36 cellular contexts compared by ENCODE assay signal in the genomic region with DNA sequence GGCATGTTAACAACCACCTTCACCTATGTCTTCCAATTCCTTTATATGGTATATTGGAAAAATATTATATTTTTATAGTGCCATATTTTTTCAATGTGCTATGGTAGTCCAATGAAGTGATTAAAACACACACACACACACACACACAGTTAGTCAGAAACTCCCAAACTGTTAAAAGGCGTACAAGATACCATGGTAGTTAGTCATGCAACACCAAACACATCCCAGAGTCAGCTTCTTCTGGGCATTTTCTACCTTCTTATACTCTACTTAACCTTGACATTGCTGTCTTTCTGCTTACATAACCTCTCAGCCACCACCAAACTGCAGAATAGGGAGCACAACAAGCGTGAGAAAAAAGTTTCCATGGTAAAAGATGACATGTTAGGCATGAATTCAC.
A peak's percentile ranks its signal among the peaks of the same experiment; 100 is the strongest.
DNase-seq lines count a peak whose midpoint lies in the region; ATAC-seq, FAIRE-seq and TF ChIP-seq lines count a peak whose summit lies in the region.
"Had no signal": no experiment of that assay in that cellular context is flagged by ENCODE, and none has a peak within 500 bp of the region (broad histone marks: within the 10 kb centered on the region; RNA-seq: fewer than 3 reads in every experiment).

No MANE protein-coding gene starts in this region.

- H4K20me1 ChIP-seq in mammary epithelial cell (ENCODE audit: insufficient read depth, low read length) (no peaks in the 10 kb centered on the region), smooth muscle cell (ENCODE audit: low read depth) (no peaks in the 10 kb centered on the region)

- in situ Hi-C loops in mammary epithelial cell (cut with MboI; ENCODE audit: low sequenced_read_pairs in 2 of 2), result no loop called here

- H3K9me3 ChIP-seq in mammary epithelial cell (replicated peaks; ENCODE audit: insufficient read depth, low read length) (no peaks in the 10 kb centered on the region), smooth muscle cell (replicated peaks; ENCODE audit: low read depth) (peaks cover 4% of the 10 kb centered on the region)
- H3K9me3 ChIP-seq: esophagus muscularis mucosa, right atrium auricular region, SJCRH30, thoracic aorta had no signal

- H3K9ac ChIP-seq in mammary epithelial cell (ENCODE audit: insufficient read depth, low read length) (no peak overlapping the region), smooth muscle cell (ENCODE audit: low read depth) (no peak overlapping the region)
- H3K9ac ChIP-seq: parathyroid adenoma had no signal

- FAIRE-seq in GM12892 (lab: Jason Lieb, UNC), result no peak
- FAIRE-seq: GM12878 had no signal

- H3K36me3 Mint-ChIP-seq in MCF 10A (ENCODE audit: insufficient read depth, unreplicated experiment), result no peaks in the 10 kb centered on the region
- H3K36me3 Mint-ChIP-seq: CD4-positive, CD25-positive, alpha-beta regulatory T cell; IgD-negative memory B cell; memory B cell had no signal

- no peaks in the 10 kb centered on the region for H3K4me1 Mint-ChIP-seq in MCF 10A (ENCODE audit: insufficient read depth, unreplicated experiment)
- H3K4me1 Mint-ChIP-seq: neural crest cell; stimulated activated naive CD8-positive, alpha-beta T cell treated with anti-CD3 and anti-CD28 coated beads, Interleukin-15, amount 100 ng/mL, for 72 hours had no signal

- H3K27me3 ChIP-seq in mammary epithelial cell (ENCODE audit: insufficient read depth, low read length) (peaks cover 5% of the 10 kb centered on the region), smooth muscle cell (ENCODE audit: low read depth) (no peaks in the 10 kb centered on the region)
- H3K27me3 ChIP-seq: esophagus muscularis mucosa, gastroesophageal sphincter, hepatocyte, right atrium auricular region, SJCRH30 had no signal

- no peak overlapping the region for H3K4me2 ChIP-seq in mammary epithelial cell (ENCODE audit: insufficient read depth, low read depth, low read length)
- H3K4me2 ChIP-seq in smooth muscle cell, result peak overlapping the region; percentile 62
- H3K4me2 ChIP-seq: hepatocyte had no signal

- BruUV-seq in mammary epithelial cell (replicated peaks; lab: Mats Ljungman, UMichigan) (no TSS peak), MCF 10A (replicated peaks; lab: Mats Ljungman, UMichigan) (no TSS peak)

- H2AFZ ChIP-seq in mammary epithelial cell (ENCODE audit: low read depth, low read length) (no peak overlapping the region), smooth muscle cell (ENCODE audit: low read depth) (peak overlapping the region; percentile 8)
- H2AFZ ChIP-seq: hepatocyte had no signal

- WGBS in mammary epithelial cell (ENCODE audit: low coverage, missing lambda C conversion rate), result 76% methylated on average over 2 of the region's 2 CpGs
- WGBS in smooth muscle cell (ENCODE audit: low lambda C conversion rate), result 41% methylated on average over 2 of the region's 2 CpGs

- H3K9me3 Mint-ChIP-seq in MCF 10A (ENCODE audit: unreplicated experiment), result no peaks in the 10 kb centered on the region
- H3K9me3 Mint-ChIP-seq: activated CD4-positive, alpha-beta T cell treated with anti-CD3 and anti-CD28 coated beads, Interleukin-2, amount 10 ng/mL, durations not matched to agents 24 days and 14 days; activated T-cell treated with anti-CD3 and anti-CD28 coated beads, Interleukin-2, amount 50 U/mL, for 24 hours; IgD-negative memory B cell; memory B cell; neural crest cell; stimulated activated naive CD8-positive, alpha-beta T cell treated with anti-CD3 and anti-CD28 coated beads, Interleukin-15, amount 100 ng/mL, for 72 hours had no signal

- no peak overlapping the region for H3K27ac Mint-ChIP-seq in MCF 10A (ENCODE audit: low read depth, unreplicated experiment)
- H3K27ac Mint-ChIP-seq: activated CD4-positive, alpha-beta T cell treated with anti-CD3 and anti-CD28 coated beads, Interleukin-2, amount 10 ng/mL, durations not matched to agents 24 days and 14 days; activated T-cell treated with anti-CD3 and anti-CD28 coated beads, Interleukin-2, amount 50 U/mL, for 24 hours; CD4-positive, CD25-positive, alpha-beta regulatory T cell; IgD-negative memory B cell; memory B cell; stimulated activated naive CD8-positive, alpha-beta T cell treated with anti-CD3 and anti-CD28 coated beads, Interleukin-15, amount 100 ng/mL, for 72 hours had no signal

- ATAC-seq in HG02759 (IDR thresholded peaks at IDR 0.05; ENCODE audit: unreplicated experiment), result no peak
- ATAC-seq: gastroesophageal sphincter; GM12878; left colon; stimulated activated naive CD8-positive, alpha-beta T cell treated with anti-CD3 and anti-CD28 coated beads, Interleukin-15, amount 100 ng/mL, for 72 hours had no signal

- no peak for TF ChIP-seq POLR2A in GM12892 (IDR thresholded peaks at IDR 0.05; ENCODE audit: low read depth, low read length)

- no peak overlapping the region for H3K4me3 ChIP-seq in mammary epithelial cell (replicated peaks in 1 of 3; ENCODE audit: insufficient read depth in 1 of 3, low read depth in 2 of 3, low read length in 3 of 3)
- no peak overlapping the region for H3K4me3 ChIP-seq in fibroblast of the aortic adventitia (ENCODE audit: low read depth, low read length)
- H3K4me3 ChIP-seq in smooth muscle cell, result no peak overlapping the region
- H3K4me3 ChIP-seq: esophagus muscularis mucosa, gastroesophageal sphincter, GM12878, hepatocyte, right atrium auricular region, SJCRH30, thoracic aorta had no signal

- DNase-seq in mammary epithelial cell (peak; percentile 17), MCF 10A (ENCODE audit: unreplicated experiment) (no peak), amniotic epithelial cell (ENCODE audit: low read depth) (peak; percentile 61), fibroblast of the aortic adventitia (ENCODE audit: low read depth) (peak; percentile 23), smooth muscle cell (lab: John Stamatoyannopoulos, UW; ENCODE audit: unreplicated experiment) (no peak), CD1c-positive myeloid dendritic cell (ENCODE audit: extremely low spot score) (no peak), GM12892 (ENCODE audit: insufficient read length) (no peak)
- DNase-seq: activated CD4-positive, alpha-beta T cell treated with anti-CD3 and anti-CD28 coated beads, Interleukin-2, amount 10 ng/mL, durations not matched to agents 24 days and 14 days; activated gamma-delta T cell treated with Interleukin-2 at 50 U/mL for 16 hours; activated T-cell treated with anti-CD3 and anti-CD28 coated beads, Interleukin-2, amount 50 U/mL, for 24 hours; Calu3; CD4-positive, CD25-positive, alpha-beta regulatory T cell; cerebellar nuclear complex; DMS79 treated with DMSO at 0.1 percent for 48 hours; left colon; NCI-H1048; NCI-H446 treated with DMSO at 0.1 percent for 48 hours; NCI-H82; RPMI8226; SJCRH30; stimulated activated CD8-positive, alpha-beta memory T cell treated with anti-CD3 and anti-CD28 coated beads, Interleukin-4, amount 100 ng/mL, for 48 hours; stimulated activated naive CD8-positive, alpha-beta T cell treated with anti-CD3 and anti-CD28 coated beads, Interleukin-15, amount 100 ng/mL, for 72 hours; SW 1271; WERI-Rb-1 had no signal

- H3K79me2 ChIP-seq in mammary epithelial cell (ENCODE audit: insufficient read depth, low read length) (no peaks in the 10 kb centered on the region), smooth muscle cell (ENCODE audit: low read depth) (no peaks in the 10 kb centered on the region)
- H3K79me2 ChIP-seq: hepatocyte, parathyroid adenoma had no signal

- no peaks in the 10 kb centered on the region for H3K27me3 Mint-ChIP-seq in MCF 10A (ENCODE audit: insufficient read depth, unreplicated experiment)
- H3K27me3 Mint-ChIP-seq: IgD-negative memory B cell had no signal

- no peak overlapping the region for H3K4me3 Mint-ChIP-seq in MCF 10A (ENCODE audit: unreplicated experiment)
- H3K4me3 Mint-ChIP-seq: activated CD4-positive, alpha-beta T cell treated with anti-CD3 and anti-CD28 coated beads, Interleukin-2, amount 10 ng/mL, durations not matched to agents 24 days and 14 days; activated T-cell treated with anti-CD3 and anti-CD28 coated beads, Interleukin-2, amount 50 U/mL, for 24 hours; CD4-positive, CD25-positive, alpha-beta regulatory T cell; IgD-negative memory B cell; memory B cell; neural crest cell; stimulated activated naive CD8-positive, alpha-beta T cell treated with anti-CD3 and anti-CD28 coated beads, Interleukin-15, amount 100 ng/mL, for 72 hours had no signal

- POLR2A ChIA-PET in MCF 10A (lab: Yijun Ruan, JAX), result no interaction called here

- no peak overlapping the region for H3K27ac ChIP-seq in mammary epithelial cell (ENCODE audit: insufficient read depth, low read depth, low read length)
- H3K27ac ChIP-seq in smooth muscle cell (ENCODE audit: low read depth), result no peak overlapping the region
- H3K27ac ChIP-seq: 22Rv1, esophagus muscularis mucosa, gastroesophageal sphincter, hepatocyte, parathyroid adenoma, right atrium auricular region, SJCRH30, thoracic aorta, WERI-Rb-1 had no signal

- CTCF ChIA-PET in mammary epithelial cell (lab: Charles Lee; ENCODE audit: low non-redundant PET) (no interaction called here), MCF 10A (lab: Yijun Ruan, JAX) (interaction anchor here (0.6 to 2.5 kb wide), 7 partner anchors 9 to 343 kb away, joined by 3 to 9 read pairs (median 3); no protein-coding TSS in a partner anchor)

- H3K4me1 ChIP-seq in mammary epithelial cell (ENCODE audit: insufficient read depth, low read length) (no peaks in the 10 kb centered on the region), smooth muscle cell (ENCODE audit: low read depth) (no peaks in the 10 kb centered on the region)
- H3K4me1 ChIP-seq: esophagus muscularis mucosa, gastroesophageal sphincter, parathyroid adenoma, right atrium auricular region, SJCRH30 had no signal

- no peaks in the 10 kb centered on the region for H3F3A ChIP-seq in smooth muscle cell (ENCODE audit: low read depth)

- intact Hi-C loops in mammary epithelial cell (cut with micrococcal nuclease) (no loop called here), MCF 10A (cut with micrococcal nuclease) (loop anchor here (5.0 to 10.0 kb wide), 2 partner anchors 193 to 1051 kb away; no protein-coding TSS in a partner anchor)

- H3K36me3 ChIP-seq in mammary epithelial cell (ENCODE audit: insufficient read depth, low read length), result no peaks in the 10 kb centered on the region
- H3K36me3 ChIP-seq in smooth muscle cell (ENCODE audit: low read depth), result no peaks in the 10 kb centered on the region
- H3K36me3 ChIP-seq: esophagus muscularis mucosa, gastroesophageal sphincter, right atrium auricular region, SJCRH30, thoracic aorta, WERI-Rb-1 had no signal

- dilution Hi-C loops in mammary epithelial cell (cut with HindIII; ENCODE audit: low sequenced_read_pairs), result no loop called here

- no peak for TF ChIP-seq CTCF in mammary epithelial cell (conservative IDR thresholded peaks at IDR 0.05 in 1 of 2, IDR thresholded peaks at IDR 0.05 in 1 of 2; ENCODE audit: extremely low read depth in 1 of 2, insufficient read depth in 1 of 2, low read depth in 1 of 2, low read length in 2 of 2)
- no peak for TF ChIP-seq CTCF in MCF 10A (IDR thresholded peaks at IDR 0.05; ENCODE audit: unreplicated experiment)
- TF ChIP-seq CTCF in fibroblast of the aortic adventitia (IDR thresholded peaks at IDR 0.05; ENCODE audit: insufficient read depth, low read length), result no peak
- no peak for TF ChIP-seq CTCF in smooth muscle cell (IDR thresholded peaks at IDR 0.05; ENCODE audit: borderline replicate concordance, insufficient read depth, poor library complexity, severe bottlenecking)

Comparison
In these comparisons a context has a peak if more than half of its experiments do, and no peak if none do; other contexts are left out.
1. DNase-seq: peak in mammary epithelial cell (single experiment), amniotic epithelial cell (single experiment) and fibroblast of the aortic adventitia (single experiment); none in MCF 10A (single experiment), smooth muscle cell (single experiment), CD1c-positive myeloid dendritic cell (single experiment) and GM12892 (single experiment).